22 cellular contexts compared by ENCODE assay signal in the genomic region with DNA sequence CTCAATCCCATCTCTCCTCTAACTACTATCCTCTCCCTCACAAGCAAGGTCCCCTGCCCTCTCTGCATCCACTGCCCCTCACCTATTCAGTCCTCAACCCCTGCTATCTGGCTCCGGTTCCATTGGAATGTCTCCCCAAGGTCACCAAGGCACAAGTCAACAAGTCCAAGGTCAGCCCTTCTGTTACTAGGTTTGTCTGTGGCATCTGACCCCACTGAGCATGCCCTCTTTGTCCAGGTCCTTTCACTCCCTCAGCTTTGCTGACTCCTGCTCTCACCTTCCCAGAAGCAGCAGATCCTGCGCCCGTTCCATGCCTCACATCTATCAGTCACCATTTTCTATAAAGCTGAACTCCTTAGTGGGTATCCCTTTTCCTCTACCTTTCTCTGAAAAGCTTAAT. TPM values are rescaled to one million over a fixed set of nuclear protein-coding genes. Genes with fewer than 3 reads are reported as not detected.
A peak's percentile ranks its signal among the peaks of the same experiment; 100 is the strongest.
DNase-seq lines count a peak whose midpoint lies in the region; ATAC-seq and TF ChIP-seq lines count a peak whose summit lies in the region.
"Had no signal": no experiment of that assay in that cellular context is flagged by ENCODE, and none has a peak within 500 bp of the region (broad histone marks: within the 10 kb centered on the region; RNA-seq: fewer than 3 reads in every experiment).

No MANE protein-coding gene starts in this region.

- peak overlapping the region; percentile 12 for H3K27ac Mint-ChIP-seq in central memory CD8-positive, alpha-beta T cell (ENCODE audit: low read depth)
- peak overlapping the region; percentile 8 for H3K27ac Mint-ChIP-seq in type B pancreatic cell
- H3K27ac Mint-ChIP-seq: activated naive CD4-positive, alpha-beta T cell treated with anti-CD3 and anti-CD28 coated beads for 36 hours had no signal

- no peaks in the 10 kb centered on the region for H3K27me3 ChIP-seq in cardiac muscle cell
- no peaks in the 10 kb centered on the region for H3K27me3 ChIP-seq in heart left ventricle
- H3K27me3 ChIP-seq in trophoblast cell (ENCODE audit: insufficient read depth, low read length), result no peaks in the 10 kb centered on the region
- H3K27me3 ChIP-seq: BE2C, Peyer's patch, uterus had no signal

- H3K4me3 ChIP-seq in cardiac muscle cell, result no peak overlapping the region
- H3K4me3 ChIP-seq in heart left ventricle, result no peak overlapping the region
- H3K4me3 ChIP-seq in trophoblast cell (ENCODE audit: low read depth, low read length), result no peak overlapping the region
- H3K4me3 ChIP-seq: HAP-1, Peyer's patch, prostate gland, uterus had no signal

- no peaks in the 10 kb centered on the region for H3K9me3 Mint-ChIP-seq in central memory CD8-positive, alpha-beta T cell
- no peaks in the 10 kb centered on the region for H3K9me3 Mint-ChIP-seq in type B pancreatic cell
- H3K9me3 Mint-ChIP-seq: activated naive CD4-positive, alpha-beta T cell treated with anti-CD3 and anti-CD28 coated beads for 36 hours; activated T-cell treated with anti-CD3 and anti-CD28 coated beads, Interleukin-2, amount 50 U/mL, for 4 hours had no signal

- H3K14ac ChIP-seq in trophoblast cell (ENCODE audit: low read length), result no peak overlapping the region

- peak overlapping the region; percentile 5 for H2BK12ac ChIP-seq in trophoblast cell (ENCODE audit: low read length)

- H3K9me3 ChIP-seq in cardiac muscle cell (ENCODE audit: low read depth) (no peaks in the 10 kb centered on the region), heart left ventricle (no peaks in the 10 kb centered on the region), trophoblast cell (ENCODE audit: insufficient read depth, low read depth, low read length) (no peaks in the 10 kb centered on the region)
- H3K9me3 ChIP-seq: BE2C, HAP-1, Peyer's patch, prostate gland, uterus had no signal

- no peak overlapping the region for H4K12ac ChIP-seq in trophoblast cell (ENCODE audit: low read depth, low read length)

- no peak overlapping the region for H2AK5ac ChIP-seq in trophoblast cell (ENCODE audit: low read length)

- H4K91ac ChIP-seq in trophoblast cell (ENCODE audit: low read depth, low read length), result no peak overlapping the region

- no peaks in the 10 kb centered on the region for H3K79me2 ChIP-seq in trophoblast cell (ENCODE audit: control insufficient read depth, insufficient read depth, low read length, poor library complexity)

- H2AFZ ChIP-seq in trophoblast cell (ENCODE audit: insufficient read depth, low read length, poor library complexity), result no peak overlapping the region

- intact Hi-C loops in heart left ventricle (cut with DNase I), result no loop called here

- no peak overlapping the region for H3K4me3 Mint-ChIP-seq in central memory CD8-positive, alpha-beta T cell
- no peak overlapping the region for H3K4me3 Mint-ChIP-seq in type B pancreatic cell
- H3K4me3 Mint-ChIP-seq: activated naive CD4-positive, alpha-beta T cell treated with anti-CD3 and anti-CD28 coated beads for 36 hours; activated T-cell treated with anti-CD3 and anti-CD28 coated beads, Interleukin-2, amount 50 U/mL, for 4 hours had no signal

- ATAC-seq in heart left ventricle, result no peak
- no peak for ATAC-seq in central memory CD8-positive, alpha-beta T cell (replicated peaks; ENCODE audit: extremely low read depth, poor library complexity, severe bottlenecking)
- ATAC-seq: activated T-cell treated with anti-CD3 and anti-CD28 coated beads, Interleukin-2, amount 50 U/mL, for 4 hours had no signal

- no peak overlapping the region for H3K23ac ChIP-seq in trophoblast cell (ENCODE audit: low read length)

- peak in 1 of 2 donors; percentile 32 for DNase-seq in cardiac muscle cell (ENCODE audit: low read depth in 1 of 2, low spot score in 1 of 2)
- DNase-seq in heart left ventricle, result no peak
- DNase-seq in central memory CD8-positive, alpha-beta T cell (ENCODE audit: low spot score in 2 of 2), result no peak
- no peak for DNase-seq in trophoblast cell
- DNase-seq in type B pancreatic cell (ENCODE audit: extremely low spot score, unreplicated experiment), result no peak
- no peak for DNase-seq in NCI-H748 (lab: John Stamatoyannopoulos, UW; ENCODE audit: unreplicated experiment)
- DNase-seq in Kasumi-1 (lab: John Stamatoyannopoulos, UW), result no peak
- no peak for DNase-seq in glomerular visceral epithelial cell (ENCODE audit: extremely low spot score)
- DNase-seq: activated CD4-positive, alpha-beta T cell treated with anti-CD3 and anti-CD28 coated beads for 1 hour; activated CD8-positive, alpha-beta memory T cell treated with anti-CD3 and anti-CD28 coated beads for 24 hours; activated naive CD4-positive, alpha-beta T cell treated with anti-CD3 and anti-CD28 coated beads for 36 hours; activated T-cell treated with anti-CD3 and anti-CD28 coated beads, Interleukin-2, amount 50 U/mL, for 4 hours; BE2C; dermis blood vessel endothelial cell; DND-41; NCI-H1436 treated with DMSO at 0.1 percent for 48 hours; NCI-H2171; NCI-H510A treated with DMSO at 0.1 percent for 48 hours; uterus had no signal

- H3K27me3 Mint-ChIP-seq in central memory CD8-positive, alpha-beta T cell, result no peaks in the 10 kb centered on the region
- peaks cover 3% of the 10 kb centered on the region for H3K27me3 Mint-ChIP-seq in type B pancreatic cell

- no peak overlapping the region for H2BK5ac ChIP-seq in trophoblast cell (ENCODE audit: low read depth, low read length, poor library complexity)

- no peak for TF ChIP-seq POLR2A in heart left ventricle (IDR thresholded peaks at IDR 0.05)

- H3K79me1 ChIP-seq in trophoblast cell (ENCODE audit: low read length), result peaks cover 4% of the 10 kb centered on the region

- no peak overlapping the region for H2BK120ac ChIP-seq in trophoblast cell (ENCODE audit: insufficient read depth, low read length, poor library complexity)

- peaks cover 8% of the 10 kb centered on the region for H3K4me1 Mint-ChIP-seq in central memory CD8-positive, alpha-beta T cell
- peaks cover 26% of the 10 kb centered on the region for H3K4me1 Mint-ChIP-seq in type B pancreatic cell (ENCODE audit: unreplicated experiment)

- H4K8ac ChIP-seq in trophoblast cell (ENCODE audit: low read depth, low read length), result no peak overlapping the region

- no peak overlapping the region for H3K9ac ChIP-seq in trophoblast cell (ENCODE audit: low read length)

- peaks cover 4% of the 10 kb centered on the region for H3K36me3 ChIP-seq in cardiac muscle cell
- peaks cover 0 to 26% (median 22%) of the 10 kb centered on the region in 9 donors for H3K36me3 ChIP-seq in heart left ventricle
- H3K36me3 ChIP-seq in trophoblast cell (ENCODE audit: control insufficient read depth in 1 of 2, insufficient read depth in 2 of 2, low read length in 2 of 2), result peaks cover 8 to 19% of the 10 kb centered on the region in 2 experiments
- H3K36me3 ChIP-seq: BE2C, prostate gland, uterus had no signal

- WGBS in heart left ventricle, 4 donors, result 73 to 84% (median 77%) methylated on average over 3 of the region's 3 CpGs
- WGBS in trophoblast cell (ENCODE audit: extremely low coverage, insufficient coverage, insufficient read length), result no CpG with 5 or more reads among the region's 3 CpGs

- no peak overlapping the region for H3K4me2 ChIP-seq in trophoblast cell (ENCODE audit: low read length)

- H3K36me3 Mint-ChIP-seq in central memory CD8-positive, alpha-beta T cell (ENCODE audit: insufficient read depth), result peaks cover 5% of the 10 kb centered on the region
- H3K36me3 Mint-ChIP-seq in type B pancreatic cell, result peaks cover 8% of the 10 kb centered on the region

- H3K27ac ChIP-seq in cardiac muscle cell, result peak overlapping the region; percentile 16
- H3K27ac ChIP-seq in heart left ventricle, result peak overlapping the region in 1 of 12 donors; percentile 45
- no peak overlapping the region for H3K27ac ChIP-seq in trophoblast cell (ENCODE audit: low read depth, low read length)
- H3K27ac ChIP-seq: Peyer's patch, prostate gland, uterus had no signal

- TF ChIP-seq CTCF in cardiac muscle cell (IDR thresholded peaks at IDR 0.05; ENCODE audit: low read depth, low read length), result no peak
- no peak for TF ChIP-seq CTCF in heart left ventricle (IDR thresholded peaks at IDR 0.05)
- no peak for TF ChIP-seq CTCF in type B pancreatic cell (conservative IDR thresholded peaks at IDR 0.05)

- no peak overlapping the region for H3K4ac ChIP-seq in trophoblast cell (ENCODE audit: low read depth, low read length)

- H3K4me1 ChIP-seq in cardiac muscle cell (ENCODE audit: low read depth) (peaks cover 10% of the 10 kb centered on the region), heart left ventricle (peaks cover 0 to 22% (median 5%) of the 10 kb centered on the region in 12 donors), trophoblast cell (ENCODE audit: control insufficient read depth in 1 of 2, insufficient read depth in 2 of 2, low read length in 2 of 2) (peaks cover 16 to 19% of the 10 kb centered on the region in 2 experiments)
- H3K4me1 ChIP-seq: BE2C, HAP-1, Peyer's patch, prostate gland, uterus had no signal

- no peak overlapping the region for H3K18ac ChIP-seq in trophoblast cell (ENCODE audit: low read length)

RNA-seq across cellular contexts. Expression of a gene that starts 8.3 kb away (rescaled TPM):
- total RNA-seq in cardiac muscle cell (8.7 and 11.9 TPM in 2 replicates), heart left ventricle (1 to 10 TPM in 8 of 9 donors, under 1 TPM in 1; 0.81 to 7.5 (median 1.9) TPM), type B pancreatic cell (ENCODE audit: low replicate concordance) (6.3 and 11.2 TPM in 2 replicates)
- polyA plus RNA-seq in cardiac muscle cell (0.99 and 3.3 TPM in 2 replicates), heart left ventricle (under 1 TPM; 0.53 to 0.98 TPM)
- 135 and 149 TPM in 2 replicates for polyA plus RNA-seq in trophoblast cell (2013)

RNA-seq across cellular contexts. Expression of a gene that starts 18.9 kb away (rescaled TPM):
- total RNA-seq in cardiac muscle cell, result 74.3 and 88.4 TPM in 2 replicates
- 130 and 135 TPM in 2 replicates for polyA plus RNA-seq in cardiac muscle cell
- 100 to 1,000 TPM in 1 of 9 donors, 10 to 100 TPM in 8; 40.6 to 102 (median 54.5) TPM for total RNA-seq in heart left ventricle
- polyA plus RNA-seq in heart left ventricle, result 10 to 100 TPM; 45.4 to 45.5 TPM
- polyA plus RNA-seq in trophoblast cell (2013), result 34.6 and 35.4 TPM in 2 replicates
- total RNA-seq in type B pancreatic cell (ENCODE audit: low replicate concordance), result 42.0 and 57.0 TPM in 2 replicates
